Comparison of ENCODE assay signal across 8 cellular contexts in genomic region chr17:38557836-38558750, GRCh38. TPM values are rescaled to one million over a fixed set of nuclear protein-coding genes. Genes with fewer than 3 reads are reported as not detected.
A peak's percentile ranks its signal among the peaks of the same experiment; 100 is the strongest.
DNase-seq lines count a peak whose midpoint lies in the region; ATAC-seq, FAIRE-seq and TF ChIP-seq lines count a peak whose summit lies in the region.

No MANE protein-coding gene starts in this region.

- H3K79me2 ChIP-seq in neural progenitor cell (ENCODE audit: low read depth) = no peaks in the 10 kb centered on the region

- H3K4me1 ChIP-seq in SJSA1 (replicated peaks) (peaks cover 21% of the 10 kb centered on the region), neural progenitor cell (peaks cover 20% of the 10 kb centered on the region)

- no peak for FAIRE-seq in frontal cortex (lab: Jason Lieb, UNC)

- peak overlapping the region; percentile 76 for H3K27ac Mint-ChIP-seq in neural progenitor cell
- no peak overlapping the region for H3K27ac Mint-ChIP-seq in stimulated activated naive CD8-positive, alpha-beta T cell treated with anti-CD3 and anti-CD28 coated beads, Interleukin-15, amount 100 ng/mL, for 72 hours

- H3K27ac ChIP-seq in SJSA1 (no peak overlapping the region), neural progenitor cell (no peak overlapping the region)

- H4K20me1 ChIP-seq in neural progenitor cell (ENCODE audit: low read depth) = peaks cover 45% of the 10 kb centered on the region

- H3K36me3 ChIP-seq in SJSA1 (no peaks in the 10 kb centered on the region), neural progenitor cell (no peaks in the 10 kb centered on the region)

- peak overlapping the region; percentile 82 for H3K4me2 ChIP-seq in neural progenitor cell

- no peak overlapping the region for H3K9ac ChIP-seq in neural progenitor cell

- H3K4me1 Mint-ChIP-seq in neural progenitor cell = peaks cover 32% of the 10 kb centered on the region
- H3K4me1 Mint-ChIP-seq in stimulated activated naive CD8-positive, alpha-beta T cell treated with anti-CD3 and anti-CD28 coated beads, Interleukin-15, amount 100 ng/mL, for 72 hours = peaks cover 47% of the 10 kb centered on the region

- peaks cover 37% of the 10 kb centered on the region for H3K27me3 Mint-ChIP-seq in neural progenitor cell (ENCODE audit: insufficient read depth, low read depth)
- H3K27me3 Mint-ChIP-seq in stimulated activated naive CD8-positive, alpha-beta T cell treated with anti-CD3 and anti-CD28 coated beads, Interleukin-15, amount 100 ng/mL, for 72 hours = peaks cover 83% of the 10 kb centered on the region

- H3K4me3 Mint-ChIP-seq in neural progenitor cell = peak overlapping the region; percentile 82
- peak overlapping the region; percentile 87 to 92 for H3K4me3 Mint-ChIP-seq in stimulated activated naive CD8-positive, alpha-beta T cell treated with anti-CD3 and anti-CD28 coated beads, Interleukin-15, amount 100 ng/mL, for 72 hours

- no peaks in the 10 kb centered on the region for H3K9me3 Mint-ChIP-seq in neural progenitor cell
- H3K9me3 Mint-ChIP-seq in stimulated activated naive CD8-positive, alpha-beta T cell treated with anti-CD3 and anti-CD28 coated beads, Interleukin-15, amount 100 ng/mL, for 72 hours = no peaks in the 10 kb centered on the region

- H3K9me3 ChIP-seq in SJSA1 (replicated peaks) (peaks cover 2% of the 10 kb centered on the region; the same call in 1 of the 2 replicates), neural progenitor cell (ENCODE audit: low read depth) (no peaks in the 10 kb centered on the region)

- peak; percentile 84 for TF ChIP-seq CTCF in neural progenitor cell (IDR thresholded peaks at IDR 0.05)

- peak; percentile 83 for ATAC-seq in stimulated activated naive CD8-positive, alpha-beta T cell treated with anti-CD3 and anti-CD28 coated beads, Interleukin-15, amount 100 ng/mL, for 72 hours

- peaks cover 4% of the 10 kb centered on the region for H3K36me3 Mint-ChIP-seq in neural progenitor cell

- peak; percentile 85 for DNase-seq in DMS114 treated with DMSO at 0.1 percent for 48 hours (lab: John Stamatoyannopoulos, UW; ENCODE audit: unreplicated experiment)
- peak; percentile 94 for DNase-seq in H4 (ENCODE audit: low spot score)
- DNase-seq in MV-4-11 (lab: John Stamatoyannopoulos, UW) = peak; percentile 85
- peak; percentile 74 to 89 for DNase-seq in SJSA1 (ENCODE audit: low read depth in 1 of 2, low spot score in 2 of 2)
- peak; percentile 92 for DNase-seq in activated naive CD4-positive, alpha-beta T cell treated with Interleukin-2 at 50 U/mL for 16 hours
- DNase-seq in frontal cortex (ENCODE audit: low spot score in 2 of 2) = peak; percentile 93 to 96
- peak; percentile 98 for DNase-seq in neural progenitor cell (ENCODE audit: low spot score)
- DNase-seq in stimulated activated naive CD8-positive, alpha-beta T cell treated with anti-CD3 and anti-CD28 coated beads, Interleukin-15, amount 100 ng/mL, for 72 hours = peak; percentile 91

- H3K4me3 ChIP-seq in SJSA1 (peak overlapping the region; percentile 22), neural progenitor cell (peak overlapping the region; percentile 50)

- peaks cover 35% of the 10 kb centered on the region for H3F3A ChIP-seq in neural progenitor cell (ENCODE audit: low read depth)

- peak overlapping the region; percentile 55 for H2AFZ ChIP-seq in neural progenitor cell (replicated peaks)

- peaks cover 47% of the 10 kb centered on the region for H3K27me3 ChIP-seq in SJSA1 (replicated peaks)
- peaks cover 49% of the 10 kb centered on the region for H3K27me3 ChIP-seq in neural progenitor cell

RNA-seq across cellular contexts. Expression of gene SRCIN1, which starts 47.7 kb away (rescaled TPM):
- 0.12 TPM in 1 of 2 replicates, not detected in the other for total RNA-seq in H4 (2014; rRNA removed; shearing (Covaris generic))
- total RNA-seq in SJSA1 (2014; rRNA removed; shearing (Covaris generic)) = not detected in 2 replicates
- total RNA-seq in frontal cortex = 23.6 TPM
- total RNA-seq in neural progenitor cell (ENCODE audit: low replicate concordance) = 3.8 and 15.6 TPM in 2 replicates
